8 cellular contexts compared by ENCODE assay signal in the genomic region with DNA sequence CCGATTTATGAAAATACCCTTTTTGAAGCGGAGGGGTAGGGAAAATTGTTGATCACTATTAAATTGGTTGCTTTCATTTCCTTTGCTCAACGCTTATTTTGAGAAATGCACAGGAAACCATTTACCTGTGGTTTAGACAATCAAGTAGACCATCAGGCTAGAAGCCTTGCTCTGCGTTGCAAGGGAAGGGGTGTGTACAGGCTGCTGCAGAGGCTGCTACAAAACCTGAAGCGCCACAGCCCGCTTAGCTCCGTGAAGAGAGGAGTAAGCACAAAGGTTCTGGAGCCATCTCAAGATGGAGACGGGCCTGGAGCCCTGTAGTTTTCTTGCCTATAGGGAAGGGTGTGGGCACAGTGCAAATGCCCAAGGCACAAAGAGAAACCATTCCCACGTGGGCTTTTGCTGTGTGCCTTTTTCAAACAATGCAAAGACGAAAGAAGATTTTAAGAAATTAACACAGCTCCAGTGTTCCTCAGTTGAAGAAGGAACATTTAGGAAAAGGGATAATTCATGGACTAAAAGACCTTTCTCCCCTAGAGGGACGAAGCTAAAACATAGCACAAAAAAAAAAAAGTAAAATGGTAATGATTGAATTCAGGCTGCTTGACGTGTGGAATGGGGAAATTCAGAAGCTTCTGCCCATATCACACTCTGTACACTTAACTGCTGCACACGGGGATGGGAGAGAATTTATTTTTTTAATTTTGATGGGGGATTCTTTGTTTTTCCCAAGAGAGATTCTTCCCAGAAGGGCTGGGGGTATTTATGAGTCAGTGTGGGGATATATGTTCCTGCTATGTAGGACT. TPM values are rescaled to one million over a fixed set of nuclear protein-coding genes. Genes with fewer than 3 reads are reported as not detected.
DNase-seq lines count a peak whose midpoint lies in the region; ATAC-seq and TF ChIP-seq lines count a peak whose summit lies in the region.

No MANE protein-coding gene starts in this region.

- CTCF ChIA-PET in OCI-LY7 (lab: Charles Lee; ENCODE audit: unreplicated experiment), result no interaction called here

- H3K27ac ChIP-seq in OCI-LY7 (ENCODE audit: low read depth, low read length, poor library complexity, severe bottlenecking), result peak overlapping the region; percentile 80
- peak overlapping the region; percentile 93 for H3K27ac ChIP-seq in osteoblast (ENCODE audit: low read depth, low read length)

- BruUV-seq in OCI-LY7 (replicated peaks; lab: Mats Ljungman, UMichigan), result no TSS peak

- H3K4me1 ChIP-seq in OCI-LY7 (ENCODE audit: insufficient read depth, low read length, poor library complexity, severe bottlenecking), result peaks cover 48% of the 10 kb centered on the region
- peaks cover 2% of the 10 kb centered on the region for H3K4me1 ChIP-seq in osteoblast (ENCODE audit: insufficient read depth, low read length)

- H3K4me1 Mint-ChIP-seq in activated T-helper 17 cell treated with anti-CD3 and anti-CD28 coated beads, Interleukin-2, amount 50 U/mL, for 72 hours, result peaks cover 19% of the 10 kb centered on the region

- H3K27me3 ChIP-seq in osteoblast (ENCODE audit: insufficient read depth, low read length), result no peaks in the 10 kb centered on the region

- H2AFZ ChIP-seq in OCI-LY7 (ENCODE audit: low read length) (no peak overlapping the region), osteoblast (ENCODE audit: low read length) (no peak overlapping the region)

- H3K4me3 ChIP-seq in OCI-LY7 (ENCODE audit: low read depth, low read length, poor library complexity, severe bottlenecking) (peak overlapping the region; percentile 99), osteoblast (ENCODE audit: insufficient read depth, low read length) (peak overlapping the region; percentile 78)

- no peaks in the 10 kb centered on the region for H3K27me3 Mint-ChIP-seq in activated T-helper 17 cell treated with anti-CD3 and anti-CD28 coated beads, Interleukin-2, amount 50 U/mL, for 72 hours

- H3K4me3 Mint-ChIP-seq in activated T-helper 17 cell treated with anti-CD3 and anti-CD28 coated beads, Interleukin-2, amount 50 U/mL, for 72 hours, result peak overlapping the region; percentile 98

- TF ChIP-seq CTCF in OCI-LY7 (conservative IDR thresholded peaks at IDR 0.05; ENCODE audit: low read length), result no peak
- TF ChIP-seq CTCF in osteoblast (IDR thresholded peaks at IDR 0.05; ENCODE audit: extremely low read depth, low read depth, low read length), result no peak

- peak overlapping the region; percentile 90 for H3K4me2 ChIP-seq in OCI-LY7 (ENCODE audit: low read length)
- peak overlapping the region; percentile 80 for H3K4me2 ChIP-seq in osteoblast (ENCODE audit: insufficient read depth, low read length)

- H3K79me2 ChIP-seq in OCI-LY7 (ENCODE audit: insufficient read depth, low read depth, low read length) (peaks cover 31% of the 10 kb centered on the region), osteoblast (ENCODE audit: insufficient read depth, low read length) (peaks cover 16% of the 10 kb centered on the region)

- POLR2A ChIA-PET in OCI-LY7 (lab: Charles Lee), result interaction anchor here (0.7 to 5.2 kb wide), 15 partner anchors 9 to 112 kb away, joined by 3 to 51 read pairs (median 5); no protein-coding TSS in a partner anchor

- peak; percentile 38 for ATAC-seq in HG03045 (IDR thresholded peaks at IDR 0.05; ENCODE audit: unreplicated experiment)
- ATAC-seq in activated T-helper 17 cell treated with anti-CD3 and anti-CD28 coated beads, Interleukin-2, amount 50 U/mL, for 72 hours (replicated peaks), result peak; percentile 58

- H3K9me2 ChIP-seq in OCI-LY7 (ENCODE audit: insufficient read depth, low read length), result no peaks in the 10 kb centered on the region

- peak; percentile 57 for DNase-seq in NCI-H82 (lab: John Stamatoyannopoulos, UW)
- DNase-seq in NCI-H82 treated with DMSO at 0.1 percent for 48 hours (lab: John Stamatoyannopoulos, UW; ENCODE audit: unreplicated experiment), result no peak
- peak; percentile 79 for DNase-seq in OCI-LY7 (ENCODE audit: low spot score)
- DNase-seq in fibroblast of the conjunctiva (ENCODE audit: low read depth), result peak; percentile 84
- DNase-seq in osteoblast (ENCODE audit: insufficient read length, low spot score, missing footprints), result peak; percentile 85
- DNase-seq in NCI-H1436 treated with DMSO at 0.1 percent for 48 hours (lab: John Stamatoyannopoulos, UW), result no peak

- H3K36me3 ChIP-seq in OCI-LY7 (ENCODE audit: insufficient read depth, low read length) (peaks cover 29% of the 10 kb centered on the region), osteoblast (ENCODE audit: insufficient read depth, low read length) (peaks cover 7% of the 10 kb centered on the region)

- H3K9me3 ChIP-seq in OCI-LY7 (ENCODE audit: low read length), result no peaks in the 10 kb centered on the region
- H3K9me3 ChIP-seq in osteoblast (ENCODE audit: low read depth, low read length), result no peaks in the 10 kb centered on the region

- H4K20me1 ChIP-seq in OCI-LY7 (ENCODE audit: insufficient read depth, low read length) (no peaks in the 10 kb centered on the region), osteoblast (ENCODE audit: insufficient read depth, low read length) (peaks cover 8% of the 10 kb centered on the region)

- H3K9me3 Mint-ChIP-seq in activated T-helper 17 cell treated with anti-CD3 and anti-CD28 coated beads, Interleukin-2, amount 50 U/mL, for 72 hours, result no peaks in the 10 kb centered on the region

- intact Hi-C loops in OCI-LY7 (cut with micrococcal nuclease; ENCODE audit: unreplicated experiment), result loop anchor here (2.0 kb wide), 1 partner anchor 102 kb away; no protein-coding TSS in a partner anchor

- H3K27ac Mint-ChIP-seq in activated T-helper 17 cell treated with anti-CD3 and anti-CD28 coated beads, Interleukin-2, amount 50 U/mL, for 72 hours, result peak overlapping the region; percentile 96

- H3K36me3 Mint-ChIP-seq in activated T-helper 17 cell treated with anti-CD3 and anti-CD28 coated beads, Interleukin-2, amount 50 U/mL, for 72 hours (ENCODE audit: low read depth), result peaks cover 52% of the 10 kb centered on the region

RNA-seq across cellular contexts. Expression of gene TMSB4X, which starts 3.5 kb away (rescaled TPM):
- total RNA-seq in OCI-LY7 (2014; rRNA removed; shearing (Covaris generic)), result 1,355 and 1,476 TPM in 2 replicates
- 1,524 and 1,540 TPM in 2 replicates for total RNA-seq in OCI-LY7 (2022)
- total RNA-seq in activated T-helper 17 cell treated with anti-CD3 and anti-CD28 coated beads, Interleukin-2, amount 50 U/mL, for 72 hours, result 1,000 to 10,000 TPM; 6,631 to 7,873 TPM
- 5,120 and 5,652 TPM in 2 replicates for total RNA-seq in osteoblast

Comparison
In these comparisons a context has a peak if more than half of its experiments do, and no peak if none do; other contexts are left out.
1. DNase-seq: peak in NCI-H82 (single experiment), OCI-LY7 (single experiment), fibroblast of the conjunctiva (single experiment) and osteoblast (single experiment); none in NCI-H82 treated with DMSO at 0.1 percent for 48 hours (single experiment) and NCI-H1436 treated with DMSO at 0.1 percent for 48 hours (single experiment).